8 cellular contexts compared by ENCODE assay signal in the genomic region with DNA sequence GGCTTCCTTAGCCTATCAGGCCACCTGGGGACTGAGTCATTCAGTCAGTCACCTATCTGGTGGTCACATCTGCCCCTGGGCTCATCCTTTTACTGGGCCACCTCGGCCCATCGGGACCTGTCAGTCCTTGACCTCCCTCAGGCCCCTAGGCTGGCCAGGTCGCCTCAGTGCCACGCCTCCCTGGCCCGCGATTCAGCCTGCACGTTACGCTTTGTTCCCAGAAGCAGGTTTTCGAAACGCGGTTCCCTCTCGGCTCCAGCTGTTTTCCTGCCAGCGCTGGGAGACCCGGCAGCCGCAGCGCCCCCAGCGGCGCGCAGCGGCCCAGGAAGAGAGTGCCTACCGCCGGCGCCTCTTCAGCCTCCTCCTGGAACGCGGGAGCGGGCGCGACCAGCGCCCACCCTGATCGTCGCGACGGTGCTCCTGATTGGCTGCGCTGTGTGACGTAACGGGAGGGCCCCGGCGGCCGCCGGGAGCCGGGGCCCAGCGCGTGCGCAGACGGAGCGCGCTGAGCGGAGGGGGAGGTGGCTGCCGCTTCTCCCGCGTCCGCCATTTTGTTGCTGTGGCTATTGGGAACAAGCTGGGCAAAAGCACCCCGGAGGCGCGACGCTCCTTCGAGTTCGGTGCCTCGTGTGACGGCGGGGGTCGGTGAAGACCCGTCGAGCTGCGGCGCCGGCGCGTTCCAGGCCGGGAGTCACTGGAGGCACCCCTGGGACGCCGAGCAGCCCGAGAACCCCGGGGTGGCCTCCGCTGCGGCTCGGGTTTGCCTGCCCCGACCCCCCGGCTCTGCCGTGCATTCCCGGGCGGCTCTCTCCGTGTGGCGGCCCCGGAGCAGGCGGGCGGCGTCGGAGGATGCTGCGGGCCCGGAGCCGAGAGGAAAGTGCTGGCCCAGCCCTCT. TPM values are rescaled to one million over a fixed set of nuclear protein-coding genes. Genes with fewer than 3 reads are reported as not detected.
DNase-seq lines count a peak whose midpoint lies in the region; ATAC-seq and TF ChIP-seq lines count a peak whose summit lies in the region.

A gene with protein sequence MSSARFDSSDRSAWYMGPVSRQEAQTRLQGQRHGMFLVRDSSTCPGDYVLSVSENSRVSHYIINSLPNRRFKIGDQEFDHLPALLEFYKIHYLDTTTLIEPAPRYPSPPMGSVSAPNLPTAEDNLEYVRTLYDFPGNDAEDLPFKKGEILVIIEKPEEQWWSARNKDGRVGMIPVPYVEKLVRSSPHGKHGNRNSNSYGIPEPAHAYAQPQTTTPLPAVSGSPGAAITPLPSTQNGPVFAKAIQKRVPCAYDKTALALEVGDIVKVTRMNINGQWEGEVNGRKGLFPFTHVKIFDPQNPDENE (plus strand): TSS at position 492 of the 895 bp plus-strand sequence. CDS start 528 bp downstream, outside the sequence.

- no peaks in the 10 kb centered on the region; the same call in 1 of the 2 replicates for H3K36me3 ChIP-seq in MM.1S (replicated peaks; ENCODE audit: insufficient read depth, low read length)
- H3K36me3 ChIP-seq in neuron (ENCODE audit: insufficient read depth, low read length), result peaks cover 9% of the 10 kb centered on the region
- H3K36me3 ChIP-seq in subcutaneous abdominal adipose tissue (ENCODE audit: control insufficient read depth in 5 of 5, insufficient read depth in 5 of 5, low read length in 5 of 5), result no peaks in the 10 kb centered on the region

- H3K9me2 ChIP-seq in MM.1S (replicated peaks; ENCODE audit: insufficient read depth, low read length), result no peaks in the 10 kb centered on the region

- H4K20me1 ChIP-seq in MM.1S (ENCODE audit: insufficient read depth, low read length), result peaks cover 28% of the 10 kb centered on the region

- H3K27ac ChIP-seq in MM.1S (ENCODE audit: low read length), result peak within 1 kb of the TSS; percentile 64; the same call in 1 of the 2 replicates
- H3K27ac ChIP-seq in foreskin keratinocyte, result peak within 1 kb of the TSS; percentile 70
- H3K27ac ChIP-seq in subcutaneous abdominal adipose tissue (ENCODE audit: low read depth, low read length), result peak within 1 kb of the TSS; percentile 91

- DNase-seq in GF-D8 (lab: John Stamatoyannopoulos, UW), result peak; percentile 93
- DNase-seq in HCEC 1CT, result peak; percentile 98
- DNase-seq in MM.1S, result peak; percentile 97
- DNase-seq in SIG-M5 (lab: John Stamatoyannopoulos, UW), result peak; percentile 67
- DNase-seq in activated gamma-delta T cell treated with Interleukin-2 at 50 U/mL for 16 hours, result peak; percentile 95
- peak; percentile 88 to 95 for DNase-seq in foreskin keratinocyte

- H3F3A ChIP-seq in MM.1S (ENCODE audit: insufficient read depth, low read length), result peaks cover 3% of the 10 kb centered on the region; the same call in 1 of the 2 replicates

- peaks cover 8% of the 10 kb centered on the region for H3K4me1 ChIP-seq in MM.1S (ENCODE audit: low read length)
- H3K4me1 ChIP-seq in foreskin keratinocyte, result peaks cover 19% of the 10 kb centered on the region
- H3K4me1 ChIP-seq in neuron (ENCODE audit: insufficient read depth, low read length), result peaks cover 17% of the 10 kb centered on the region
- H3K4me1 ChIP-seq in subcutaneous abdominal adipose tissue (ENCODE audit: control insufficient read depth in 5 of 5, insufficient read depth in 5 of 5, low read length in 5 of 5), result peaks cover 0 to 43% (median 34%) of the 10 kb centered on the region in 5 donors

- peak within 1 kb of the TSS; percentile 91 for H3K4me2 ChIP-seq in MM.1S (ENCODE audit: low read depth, low read length)

- H3K4me3 ChIP-seq in MM.1S (ENCODE audit: low read length), result peak within 1 kb of the TSS; percentile 95
- peak within 1 kb of the TSS; percentile 92 for H3K4me3 ChIP-seq in neuron (ENCODE audit: low read length)
- H3K4me3 ChIP-seq in subcutaneous abdominal adipose tissue (ENCODE audit: low read depth in 1 of 5, low read length in 5 of 5), result peak within 1 kb of the TSS; percentile 86 to 95 (median 93)

- peak; percentile 96 for ATAC-seq in foreskin keratinocyte

- H3K9ac ChIP-seq in MM.1S (ENCODE audit: low read length) (peak within 1 kb of the TSS; percentile 92), subcutaneous abdominal adipose tissue (ENCODE audit: low read length in 5 of 5) (peak within 1 kb of the TSS; percentile 66 to 99 (median 95))

- H3K27me3 ChIP-seq in MM.1S (replicated peaks; ENCODE audit: insufficient read depth, low read length) (no peaks in the 10 kb centered on the region), foreskin keratinocyte (no peaks in the 10 kb centered on the region), neuron (ENCODE audit: insufficient read depth, low read length) (no peaks in the 10 kb centered on the region), subcutaneous abdominal adipose tissue (ENCODE audit: control insufficient read depth in 5 of 5, insufficient read depth in 4 of 5, low read length in 5 of 5) (no peaks in the 10 kb centered on the region)

- TF ChIP-seq CTCF in MM.1S (IDR thresholded peaks at IDR 0.05; ENCODE audit: low read length) (peak; percentile 93), foreskin keratinocyte (conservative IDR thresholded peaks at IDR 0.05) (peak; percentile 100)

- H3K79me2 ChIP-seq in MM.1S (ENCODE audit: low read length), result peaks cover 50% of the 10 kb centered on the region

- H3K9me3 ChIP-seq in MM.1S (replicated peaks; ENCODE audit: insufficient read depth, low read length) (no peaks in the 10 kb centered on the region), neuron (ENCODE audit: low read length) (no peaks in the 10 kb centered on the region), subcutaneous abdominal adipose tissue (ENCODE audit: control insufficient read depth in 5 of 5, low read length in 5 of 5) (no peaks in the 10 kb centered on the region)

- peak within 1 kb of the TSS; percentile 76 for H2AFZ ChIP-seq in MM.1S (ENCODE audit: low read length)
- peak within 1 kb of the TSS; percentile 94 for H2AFZ ChIP-seq in neuron (ENCODE audit: low read depth, low read length)

RNA-seq across cellular contexts. Expression of the gene that starts here (rescaled TPM):
- total RNA-seq in foreskin keratinocyte, result 63.4 and 64.7 TPM in 2 replicates
- polyA plus RNA-seq in foreskin keratinocyte, result 18.0 and 22.1 TPM in 2 replicates

Comparison
In these comparisons a context has a peak if more than half of its experiments do, and no peak if none do; other contexts are left out.
1. Peak in every context shown above with its lines: DNase-seq, ATAC-seq, H3K4me3 ChIP-seq and H3K27ac ChIP-seq.